32 cellular contexts compared by ENCODE assay signal in the genomic region with DNA sequence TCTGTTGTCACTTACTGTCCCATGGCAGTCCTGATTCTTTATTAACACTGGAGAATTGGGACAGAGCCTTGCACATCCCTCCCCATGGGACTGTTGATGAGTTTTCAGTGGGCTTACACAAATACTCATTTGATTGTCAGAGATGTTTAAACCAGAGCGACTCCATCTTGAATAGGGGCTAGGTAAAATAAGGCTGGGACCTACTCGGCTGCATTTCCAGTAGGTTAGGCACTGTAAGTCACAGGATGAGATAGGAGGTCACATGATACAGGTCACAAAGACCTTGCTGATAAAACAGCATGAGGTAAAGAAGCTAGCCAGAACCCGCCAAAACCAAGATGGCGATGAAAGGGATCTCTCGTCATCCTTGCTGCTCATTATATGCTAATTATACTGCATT. TPM values are rescaled to one million over a fixed set of nuclear protein-coding genes. Genes with fewer than 3 reads are reported as not detected.
"Had no signal": no experiment of that assay in that cellular context is flagged by ENCODE, and none has a peak within 500 bp of the region (broad histone marks: within the 10 kb centered on the region; RNA-seq: fewer than 3 reads in every experiment).

No MANE protein-coding gene starts in this region.

- H3K4me1 Mint-ChIP-seq: naive thymus-derived CD8-positive, alpha-beta T cell; nephron progenitor cell; neural crest cell; stimulated activated memory B cell treated with anti-CD40 and anti-IgM and Interleukin-4, amounts not matched to agents 10 μg/mL and 1 μg/mL and 100 μg/mL, for 72 hours; stimulated activated naive CD8-positive, alpha-beta T cell treated with anti-CD3 and anti-CD28 coated beads, Interleukin-15, amount 100 ng/mL, for 72 hours had no signal

- H3K9ac ChIP-seq: parathyroid adenoma had no signal

- H3K4me3 Mint-ChIP-seq: naive thymus-derived CD8-positive, alpha-beta T cell; natural killer cell treated with Interleukin-12 subunit alpha and Interleukin-12 subunit beta and Interleukin-15 and Interleukin-18, amount 100 ng/mL, for 72 hours; nephron progenitor cell; neural crest cell; stimulated activated memory B cell treated with anti-CD40 and anti-IgM and Interleukin-4, amounts not matched to agents 10 μg/mL and 1 μg/mL and 100 μg/mL, for 72 hours; stimulated activated naive CD8-positive, alpha-beta T cell treated with anti-CD3 and anti-CD28 coated beads, Interleukin-15, amount 100 ng/mL, for 72 hours; type B pancreatic cell had no signal

- H2AFZ ChIP-seq: parathyroid adenoma had no signal

- H3K36me3 ChIP-seq: neutrophil, ovary, right lobe of liver, sigmoid colon, suprapubic skin, tibial artery, transverse colon, upper lobe of right lung, vagina had no signal

- ATAC-seq: naive thymus-derived CD8-positive, alpha-beta T cell; natural killer cell treated with Interleukin-12 subunit alpha and Interleukin-12 subunit beta and Interleukin-15 and Interleukin-18, amount 100 ng/mL, for 72 hours; psoas muscle; right cardiac atrium; right lobe of liver; stimulated activated memory B cell treated with anti-CD40 and anti-IgM and Interleukin-4, amounts not matched to agents 10 μg/mL and 1 μg/mL and 100 μg/mL, for 72 hours; stimulated activated naive CD8-positive, alpha-beta T cell treated with anti-CD3 and anti-CD28 coated beads, Interleukin-15, amount 100 ng/mL, for 72 hours; stimulated activated naive CD8-positive, alpha-beta T cell treated with anti-CD3 and anti-CD28 coated beads, Interleukin-15, Interleukin-2, amounts not matched to agents 100 U/mL and 50 U/mL, for 24 hours; upper lobe of right lung had no signal

- H3K27me3 ChIP-seq: neutrophil, ovary, right lobe of liver, sigmoid colon, suprapubic skin, testis, tibial artery, transverse colon, upper lobe of right lung, vagina had no signal

- H3K79me2 ChIP-seq: parathyroid adenoma had no signal

- H3K27me3 Mint-ChIP-seq: progenitor cell of endocrine pancreas; stimulated activated memory B cell treated with anti-CD40 and anti-IgM and Interleukin-4, amounts not matched to agents 10 μg/mL and 1 μg/mL and 100 μg/mL, for 72 hours; type B pancreatic cell had no signal

- H3K36me3 Mint-ChIP-seq: natural killer cell treated with Interleukin-12 subunit alpha and Interleukin-12 subunit beta and Interleukin-15 and Interleukin-18, amount 100 ng/mL, for 72 hours; stimulated activated memory B cell treated with anti-CD40 and anti-IgM and Interleukin-4, amounts not matched to agents 10 μg/mL and 1 μg/mL and 100 μg/mL, for 72 hours had no signal

- H3K9me3 Mint-ChIP-seq: natural killer cell treated with Interleukin-12 subunit alpha and Interleukin-12 subunit beta and Interleukin-15 and Interleukin-18, amount 100 ng/mL, for 72 hours; nephron progenitor cell had no signal

- H3K4me1 ChIP-seq: parathyroid adenoma, psoas muscle, right lobe of liver, suprapubic skin, tibial artery, transverse colon, upper lobe of right lung, vagina had no signal

- DNase-seq: naive thymus-derived CD8-positive, alpha-beta T cell; nephron progenitor cell; nucleus accumbens; ovary; posterior cingulate gyrus; psoas muscle; right cardiac atrium; right lobe of liver; sigmoid colon; small intestine; stimulated activated CD4-positive, alpha-beta T cell treated with anti-CD3 and anti-CD28 coated beads, Interleukin-15, amount 100 ng/mL, for 24 hours; stimulated activated CD4-positive, alpha-beta T cell treated with anti-CD3 and anti-CD28 coated beads, Interleukin-2, amount 100 ng/mL, for 24 hours; stimulated activated CD4-positive, alpha-beta T cell treated with anti-CD3 and anti-CD28 coated beads, Interleukin-4, amount 100 ng/mL, for 1 hour; stimulated activated CD4-positive, alpha-beta T cell treated with anti-CD3 and anti-CD28 coated beads, Interleukin-4, amount 100 ng/mL, for 4 hours; stimulated activated CD8-positive, alpha-beta memory T cell treated with anti-CD3 and anti-CD28 coated beads, Interleukin-4, amount 100 ng/mL, for 48 hours; stimulated activated naive CD4-positive, alpha-beta T cell; stimulated activated naive CD8-positive, alpha-beta T cell treated with anti-CD3 and anti-CD28 coated beads, Interleukin-15, amount 100 ng/mL, for 72 hours; stimulated activated naive CD8-positive, alpha-beta T cell treated with anti-CD3 and anti-CD28 coated beads, Interleukin-15, Interleukin-2, amounts not matched to agents 100 U/mL and 50 U/mL, for 24 hours; substantia nigra; tibial artery; transverse colon; upper lobe of right lung had no signal

- H3K4me3 ChIP-seq: ovary, psoas muscle, right lobe of liver, sigmoid colon, suprapubic skin, testis, tibial artery, transverse colon, upper lobe of right lung, vagina had no signal

- H3K27ac ChIP-seq: neutrophil, ovary, parathyroid adenoma, psoas muscle, right lobe of liver, sigmoid colon, suprapubic skin, tibial artery, transverse colon, upper lobe of right lung, vagina had no signal

- H3K27ac Mint-ChIP-seq: naive thymus-derived CD8-positive, alpha-beta T cell; natural killer cell treated with Interleukin-12 subunit alpha and Interleukin-12 subunit beta and Interleukin-15 and Interleukin-18, amount 100 ng/mL, for 72 hours; nephron progenitor cell; progenitor cell of endocrine pancreas; stimulated activated memory B cell treated with anti-CD40 and anti-IgM and Interleukin-4, amounts not matched to agents 10 μg/mL and 1 μg/mL and 100 μg/mL, for 72 hours; stimulated activated naive CD8-positive, alpha-beta T cell treated with anti-CD3 and anti-CD28 coated beads, Interleukin-15, amount 100 ng/mL, for 72 hours; type B pancreatic cell had no signal

RNA-seq across cellular contexts. Expression of a gene that starts 47.6 kb away (rescaled TPM):
- total RNA-seq: naive thymus-derived CD8-positive, alpha-beta T cell had no signal
- polyA plus RNA-seq: naive thymus-derived CD8-positive, alpha-beta T cell had no signal
